16 cellular contexts compared by ENCODE assay signal in genomic region chr13:70191034-70191433, GRCh38.
"Had no signal": no experiment of that assay in that cellular context is flagged by ENCODE, and none has a peak within 500 bp of the region (broad histone marks: within the 10 kb centered on the region; RNA-seq: fewer than 3 reads in every experiment).

No MANE protein-coding gene starts in this region.

- DNase-seq: effector memory CD8-positive, alpha-beta T cell; gastrocnemius medialis; head of caudate nucleus; left ventricle myocardium superior; lower lobe of right lung; naive thymus-derived CD8-positive, alpha-beta T cell; nephron progenitor cell; nucleus accumbens; right cardiac atrium; sigmoid colon; stimulated activated CD4-positive, alpha-beta T cell treated with anti-CD3 and anti-CD28 coated beads, Interleukin-2, amount 100 ng/mL, for 24 hours; stimulated activated CD4-positive, alpha-beta T cell treated with anti-CD3 and anti-CD28 coated beads, Interleukin-4, amount 100 ng/mL, for 24 hours; stimulated activated naive CD4-positive, alpha-beta T cell treated with Interleukin-2 at 50 U/mL for 16 hours; stomach; thyroid gland; trophoblast cell had no signal
